Comparison of ENCODE assay signal across 11 cellular contexts in the genomic region with DNA sequence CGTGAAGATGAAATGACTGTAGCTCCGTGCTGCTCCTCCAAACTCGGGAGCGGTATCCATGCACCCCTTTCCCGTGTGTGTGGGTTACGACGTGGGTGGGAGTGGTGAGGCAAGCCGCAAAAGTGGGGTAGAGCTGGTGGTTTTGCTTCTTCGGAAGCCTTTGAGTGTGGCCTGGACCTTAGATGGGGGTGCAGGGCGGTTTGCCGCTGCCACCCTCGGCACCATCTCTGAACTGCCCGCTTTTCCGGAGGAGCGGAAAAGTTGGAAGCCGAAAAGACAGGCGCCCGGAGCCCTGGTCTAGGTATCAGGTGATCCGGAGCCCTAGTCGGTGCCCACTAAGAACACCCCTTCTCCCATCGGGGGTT. TPM values are rescaled to one million over a fixed set of nuclear protein-coding genes. Genes with fewer than 3 reads are reported as not detected.
A peak's percentile ranks its signal among the peaks of the same experiment; 100 is the strongest.
DNase-seq lines count a peak whose midpoint lies in the region; ATAC-seq and TF ChIP-seq lines count a peak whose summit lies in the region.
"Had no signal": no experiment of that assay in that cellular context is flagged by ENCODE, and none has a peak within 500 bp of the region (broad histone marks: within the 10 kb centered on the region; RNA-seq: fewer than 3 reads in every experiment).

No MANE protein-coding gene starts in this region.

- POLR2A ChIA-PET in naive thymus-derived CD8-positive, alpha-beta T cell (lab: Charles Lee), result no interaction called here

- H3K27ac Mint-ChIP-seq in stimulated activated naive CD8-positive, alpha-beta T cell treated with anti-CD3 and anti-CD28 coated beads, Interleukin-15, amount 100 ng/mL, for 72 hours, result no peak overlapping the region
- H3K27ac Mint-ChIP-seq in naive thymus-derived CD8-positive, alpha-beta T cell, result no peak overlapping the region

- TF ChIP-seq CTCF in fibroblast of villous mesenchyme (IDR thresholded peaks at IDR 0.05; ENCODE audit: insufficient read depth, low read depth, low read length), result no peak

- H3K4me3 Mint-ChIP-seq in stimulated activated naive CD8-positive, alpha-beta T cell treated with anti-CD3 and anti-CD28 coated beads, Interleukin-15, amount 100 ng/mL, for 72 hours, result peak overlapping the region; percentile 66 to 72
- peak overlapping the region in 3 of 10 donors; percentile 27 to 50 (median 40) for H3K4me3 Mint-ChIP-seq in naive thymus-derived CD8-positive, alpha-beta T cell

- H3K9me3 ChIP-seq in KOPT-K1 (ENCODE audit: insufficient read depth, low read length, poor library complexity, severe bottlenecking), result no peaks in the 10 kb centered on the region
- H3K9me3 ChIP-seq: BLaER1 had no signal

- H3K9me3 Mint-ChIP-seq in stimulated activated naive CD8-positive, alpha-beta T cell treated with anti-CD3 and anti-CD28 coated beads, Interleukin-15, amount 100 ng/mL, for 72 hours, result no peaks in the 10 kb centered on the region
- peaks cover 0 to 8% (median 0%) of the 10 kb centered on the region in 9 donors for H3K9me3 Mint-ChIP-seq in naive thymus-derived CD8-positive, alpha-beta T cell

- DNase-seq in activated effector memory CD4-positive, alpha-beta T cell treated with anti-CD3 and anti-CD28 coated beads, Interleukin-2, amount 50 U/mL, for 16 hours, result peak; percentile 61
- DNase-seq in activated effector memory CD4-positive, alpha-beta T cell treated with Interleukin-2 at 50 U/mL for 16 hours, result no peak
- DNase-seq in fibroblast of villous mesenchyme (ENCODE audit: low read depth) (no peak), NCI-H510A treated with DMSO at 0.1 percent for 48 hours (lab: John Stamatoyannopoulos, UW) (no peak)
- DNase-seq in stimulated activated naive CD8-positive, alpha-beta T cell treated with anti-CD3 and anti-CD28 coated beads, Interleukin-15, amount 100 ng/mL, for 72 hours, result no peak
- DNase-seq in naive thymus-derived CD8-positive, alpha-beta T cell, result no peak
- no peak for DNase-seq in activated T-cell treated with anti-CD3 and anti-CD28 coated beads, Interleukin-2, amount 50 U/mL, for 1 hour
- DNase-seq: PC-3 had no signal

- H3K27me3 Mint-ChIP-seq in stimulated activated naive CD8-positive, alpha-beta T cell treated with anti-CD3 and anti-CD28 coated beads, Interleukin-15, amount 100 ng/mL, for 72 hours, result peaks cover 50% of the 10 kb centered on the region
- peaks cover 8 to 41% (median 30%) of the 10 kb centered on the region in 5 donors for H3K27me3 Mint-ChIP-seq in naive thymus-derived CD8-positive, alpha-beta T cell

- peak overlapping the region; percentile 44 for H3K4me3 ChIP-seq in fibroblast of villous mesenchyme (ENCODE audit: low read depth, low read length)
- H3K4me3 ChIP-seq: BLaER1 had no signal

- H3K36me3 Mint-ChIP-seq in naive thymus-derived CD8-positive, alpha-beta T cell, result peaks cover 0 to 2% (median 0%) of the 10 kb centered on the region in 3 donors

- no peaks in the 10 kb centered on the region for H3K36me3 ChIP-seq in KOPT-K1 (ENCODE audit: insufficient read depth, low read length)
- H3K36me3 ChIP-seq: BLaER1 had no signal

- peak overlapping the region; percentile 61 for H3K27ac ChIP-seq in KOPT-K1 (ENCODE audit: low read depth, low read length, poor library complexity, severe bottlenecking)
- H3K27ac ChIP-seq: BLaER1 had no signal

- ATAC-seq in stimulated activated naive CD8-positive, alpha-beta T cell treated with anti-CD3 and anti-CD28 coated beads, Interleukin-15, amount 100 ng/mL, for 72 hours, result no peak
- ATAC-seq in naive thymus-derived CD8-positive, alpha-beta T cell, result no peak
- ATAC-seq: esophagus mucosa, PC-3 had no signal

- H3K4me1 Mint-ChIP-seq in stimulated activated naive CD8-positive, alpha-beta T cell treated with anti-CD3 and anti-CD28 coated beads, Interleukin-15, amount 100 ng/mL, for 72 hours, result peaks cover 17% of the 10 kb centered on the region
- peaks cover 0 to 4% (median 2%) of the 10 kb centered on the region in 4 donors for H3K4me1 Mint-ChIP-seq in naive thymus-derived CD8-positive, alpha-beta T cell

RNA-seq across cellular contexts. Expression of gene NLGN4Y, which starts 0.5 kb away (rescaled TPM):
- total RNA-seq in fibroblast of villous mesenchyme, result 0.86 TPM in 1 of 2 replicates, not detected in the other
- not detected for total RNA-seq in naive thymus-derived CD8-positive, alpha-beta T cell
- polyA plus RNA-seq in naive thymus-derived CD8-positive, alpha-beta T cell, result not detected
- total RNA-seq: esophagus mucosa, PC-3 had no signal
